ENCODE assay signal across 23 cellular contexts in genomic region chr2:221077241-221077640, GRCh38.
"Had no signal": no experiment of that assay in that cellular context is flagged by ENCODE, and none has a peak within 500 bp of the region (broad histone marks: within the 10 kb centered on the region; RNA-seq: fewer than 3 reads in every experiment).

No MANE protein-coding gene starts in this region.

- H2AFZ ChIP-seq: hepatocyte had no signal

- H3K4me2 ChIP-seq: hepatocyte had no signal

- H3K27me3 ChIP-seq: hepatocyte, ovary, tibial nerve, uterus had no signal

- H3K36me3 ChIP-seq: left ventricle myocardium inferior, ovary, prostate gland, tibial nerve, uterus had no signal

- ATAC-seq: mucosa of descending colon; naive thymus-derived CD4-positive, alpha-beta T cell; natural killer cell treated with Interleukin-12 subunit alpha and Interleukin-12 subunit beta and Interleukin-15 and Interleukin-18, amount 100 ng/mL, for 72 hours; right cardiac atrium; sciatic nerve; stimulated activated effector memory CD8-positive, alpha-beta T cell treated with anti-CD3 and anti-CD28 coated beads, Interleukin-12 subunit alpha, Interleukin-12 subunit beta, amount 100 ng/mL, for 72 hours had no signal

- DNase-seq: islet precursor cell; left ventricle myocardium inferior; midbrain; mucosa of descending colon; naive thymus-derived CD4-positive, alpha-beta T cell; ovary; posterior cingulate gyrus; retina; right cardiac atrium; stimulated activated CD4-positive, alpha-beta T cell treated with anti-CD3 and anti-CD28 coated beads, Interleukin-12 subunit alpha, Interleukin-12 subunit beta, amount 100 ng/mL, for 4 hours; stimulated activated CD4-positive, alpha-beta T cell treated with anti-CD3 and anti-CD28 coated beads, Interleukin-15, amount 100 ng/mL, for 24 hours; stimulated activated CD4-positive, alpha-beta T cell treated with anti-CD3 and anti-CD28 coated beads, Interleukin-2, amount 100 ng/mL, for 24 hours; stimulated activated CD4-positive, alpha-beta T cell treated with anti-CD3 and anti-CD28 coated beads, Interleukin-4, amount 100 ng/mL, for 1 hour; stimulated activated naive CD4-positive, alpha-beta T cell; uterus had no signal

- H3K4me3 ChIP-seq: hepatocyte, left ventricle myocardium inferior, lung, mucosa of descending colon, ovary, prostate gland, skin epidermis, tibial nerve, uterus had no signal

- H3K4me1 ChIP-seq: prostate gland, uterus had no signal

- H3K27ac ChIP-seq: hepatocyte, left ventricle myocardium inferior, ovary, prostate gland, skin epidermis, tibial nerve, uterus had no signal

- H3K9me3 ChIP-seq: mucosa of descending colon, ovary, prostate gland, tibial nerve, uterus had no signal
